Comparison of ENCODE assay signal across 25 cellular contexts in the genomic region with DNA sequence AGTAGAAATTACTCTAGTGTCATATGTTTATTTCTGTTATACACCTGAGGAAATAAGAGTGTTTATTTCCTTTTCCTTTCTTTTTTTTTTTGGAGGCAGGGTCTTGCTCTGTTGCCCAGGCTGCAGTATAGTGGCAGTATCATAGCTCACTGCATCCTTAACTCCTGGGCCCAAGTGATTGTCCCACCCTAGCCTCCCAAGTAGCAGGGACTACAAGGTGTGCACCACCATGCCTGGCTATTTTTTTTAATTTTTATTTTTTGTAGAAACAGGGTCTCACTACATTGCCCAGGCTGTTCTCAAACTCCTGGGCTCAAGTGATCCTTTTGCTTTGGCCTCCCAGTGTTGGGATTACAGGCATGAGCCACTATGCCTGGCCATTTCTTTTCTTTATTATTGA.
"Had no signal": no experiment of that assay in that cellular context is flagged by ENCODE, and none has a peak within 500 bp of the region (broad histone marks: within the 10 kb centered on the region; RNA-seq: fewer than 3 reads in every experiment).

No MANE protein-coding gene starts in this region.

- H3K4me1 Mint-ChIP-seq: endodermal cell had no signal

- FAIRE-seq: colon, endothelial cell of umbilical vein had no signal

- H3K9me3 ChIP-seq: colonic mucosa had no signal

- DNase-seq: colonic mucosa; cortex of kidney; dermis blood vessel endothelial cell; dorsolateral prefrontal cortex; effector CD4-positive, alpha-beta T cell; effector CD8-positive, alpha-beta T cell; effector memory CD4-positive, alpha-beta T cell; effector memory CD8-positive, alpha-beta T cell; endodermal cell; esophagus squamous epithelium; foreskin fibroblast; foreskin keratinocyte; foreskin melanocyte; gastrocnemius medialis; glutamatergic neuron; heart left ventricle; heart right ventricle had no signal

- ATAC-seq: effector memory CD8-positive, alpha-beta T cell; foreskin keratinocyte; gastrocnemius medialis; gastroesophageal sphincter had no signal

- H3K4me3 ChIP-seq: colonic mucosa, coronary artery, esophagus muscularis mucosa, esophagus squamous epithelium, gastrocnemius medialis, gastroesophageal sphincter, heart left ventricle, heart right ventricle, hepatocyte had no signal

- H3K27me3 Mint-ChIP-seq: dendritic cell treated with granulocyte-macrophage colony-stimulating factor and Interleukin-4, amounts not matched to agents 40 ng/mL and 50 ng/mL, for 4 days had no signal

- H2AFZ ChIP-seq: hepatocyte had no signal

- H3K36me3 ChIP-seq: colonic mucosa, esophagus muscularis mucosa, esophagus squamous epithelium, gastrocnemius medialis had no signal

- H3K27ac ChIP-seq: colonic mucosa, coronary artery, epithelial cell of prostate, esophagus muscularis mucosa, esophagus squamous epithelium, foreskin keratinocyte, gastrocnemius medialis, gastroesophageal sphincter, heart left ventricle, heart right ventricle, hepatocyte had no signal

- H3K27me3 ChIP-seq: colonic mucosa, dorsolateral prefrontal cortex, esophagus muscularis mucosa, esophagus squamous epithelium, foreskin keratinocyte, gastrocnemius medialis, gastroesophageal sphincter, heart left ventricle, heart right ventricle, hepatocyte had no signal

- H3K4me1 ChIP-seq: colonic mucosa, foreskin keratinocyte had no signal

- H3K4me3 Mint-ChIP-seq: dendritic cell treated with granulocyte-macrophage colony-stimulating factor and Interleukin-4, amounts not matched to agents 40 ng/mL and 50 ng/mL, for 4 days; effector memory CD8-positive, alpha-beta T cell; endodermal cell had no signal

- H3K4me2 ChIP-seq: hepatocyte had no signal

- H3K27ac Mint-ChIP-seq: dendritic cell treated with granulocyte-macrophage colony-stimulating factor and Interleukin-4, amounts not matched to agents 40 ng/mL and 50 ng/mL, for 4 days; effector memory CD8-positive, alpha-beta T cell; endodermal cell had no signal
